19 cellular contexts compared by ENCODE assay signal in genomic region chr2:207763308-207763707, GRCh38.
"Had no signal": no experiment of that assay in that cellular context is flagged by ENCODE, and none has a peak within 500 bp of the region (broad histone marks: within the 10 kb centered on the region; RNA-seq: fewer than 3 reads in every experiment).

No MANE protein-coding gene starts in this region.

- H3K9me3 Mint-ChIP-seq: activated B cell treated with CpG ODN at 0.5 μM for 24 hours; activated naive CD8-positive, alpha-beta T cell treated with anti-CD3 and anti-CD28 coated beads, Interleukin-2, amount 10 ng/mL, durations not matched to agents 7 days and 5 days; activated T-cell treated with anti-CD3 and anti-CD28 coated beads, Interleukin-2, amount 50 U/mL, for 72 hours; central memory CD8-positive, alpha-beta T cell; memory B cell; natural killer cell; stimulated activated naive CD8-positive, alpha-beta T cell treated with anti-CD3 and anti-CD28 coated beads, Interleukin-15, Interleukin-2, amounts not matched to agents 100 ng/mL and 50 ng/mL, for 24 hours had no signal

- H3K27me3 ChIP-seq: brain microvascular endothelial cell, heart left ventricle, upper lobe of right lung had no signal

- H3K4me3 ChIP-seq: heart left ventricle, prostate gland, upper lobe of right lung had no signal

- ATAC-seq: activated T-cell treated with anti-CD3 and anti-CD28 coated beads, Interleukin-2, amount 50 U/mL, for 72 hours; heart left ventricle; left ventricle myocardium superior; natural killer cell; right cardiac atrium; T-helper 17 cell; upper lobe of right lung had no signal

- H3K9me3 ChIP-seq: heart left ventricle, prostate gland, upper lobe of right lung had no signal

- H3K4me3 Mint-ChIP-seq: activated B cell treated with CpG ODN at 0.5 μM for 24 hours; activated naive CD8-positive, alpha-beta T cell treated with anti-CD3 and anti-CD28 coated beads, Interleukin-2, amount 10 ng/mL, durations not matched to agents 7 days and 5 days; activated T-cell treated with anti-CD3 and anti-CD28 coated beads, Interleukin-2, amount 50 U/mL, for 72 hours; central memory CD8-positive, alpha-beta T cell; memory B cell; natural killer cell; stimulated activated naive CD8-positive, alpha-beta T cell treated with anti-CD3 and anti-CD28 coated beads, Interleukin-15, Interleukin-2, amounts not matched to agents 100 ng/mL and 50 ng/mL, for 24 hours; T-helper 17 cell had no signal

- DNase-seq: activated B cell treated with CpG ODN at 0.5 μM for 24 hours; activated CD4-positive, alpha-beta T cell treated with anti-CD3 and anti-CD28 coated beads for 48 hours; activated CD8-positive, alpha-beta memory T cell treated with anti-CD3 and anti-CD28 coated beads, Interleukin-2, amount 50 U/mL, for 48 hours; activated gamma-delta T cell treated with Interleukin-2 at 50 U/mL for 16 hours; activated naive CD8-positive, alpha-beta T cell treated with anti-CD3 and anti-CD28 coated beads, Interleukin-2, amount 10 ng/mL, durations not matched to agents 7 days and 5 days; activated T-cell treated with anti-CD3 and anti-CD28 coated beads, Interleukin-2, amount 50 U/mL, for 72 hours; brain microvascular endothelial cell; effector memory CD4-positive, alpha-beta T cell; heart left ventricle; left ventricle myocardium superior; natural killer cell; occipital lobe; right cardiac atrium; T-helper 17 cell; upper lobe of right lung had no signal

- H3K27ac ChIP-seq: brain microvascular endothelial cell, heart left ventricle, prostate gland, upper lobe of right lung had no signal

- H3K36me3 ChIP-seq: brain microvascular endothelial cell, prostate gland had no signal

- H3K36me3 Mint-ChIP-seq: natural killer cell had no signal

- H3K27ac Mint-ChIP-seq: activated B cell treated with CpG ODN at 0.5 μM for 24 hours; activated naive CD8-positive, alpha-beta T cell treated with anti-CD3 and anti-CD28 coated beads, Interleukin-2, amount 10 ng/mL, durations not matched to agents 7 days and 5 days; activated T-cell treated with anti-CD3 and anti-CD28 coated beads, Interleukin-2, amount 50 U/mL, for 72 hours; memory B cell; natural killer cell; stimulated activated naive CD8-positive, alpha-beta T cell treated with anti-CD3 and anti-CD28 coated beads, Interleukin-15, Interleukin-2, amounts not matched to agents 100 ng/mL and 50 ng/mL, for 24 hours; T-helper 17 cell had no signal
